Comparison of ENCODE assay signal across 17 cellular contexts in genomic region chr1:22801347-22801746, GRCh38.
"Had no signal": no experiment of that assay in that cellular context is flagged by ENCODE, and none has a peak within 500 bp of the region (broad histone marks: within the 10 kb centered on the region; RNA-seq: fewer than 3 reads in every experiment).

No MANE protein-coding gene starts in this region.

- H3K27me3 ChIP-seq: right lobe of liver, upper lobe of right lung, vagina had no signal

- H3K9me3 Mint-ChIP-seq: effector memory CD8-positive, alpha-beta T cell; naive thymus-derived CD4-positive, alpha-beta T cell; nephron progenitor cell; stimulated activated effector memory CD8-positive, alpha-beta T cell treated with anti-CD3 and anti-CD28 coated beads, Interleukin-12 subunit alpha, Interleukin-12 subunit beta, amount 100 ng/mL, for 72 hours had no signal

- H3K36me3 Mint-ChIP-seq: naive thymus-derived CD4-positive, alpha-beta T cell; stimulated activated effector memory CD8-positive, alpha-beta T cell treated with anti-CD3 and anti-CD28 coated beads, Interleukin-12 subunit alpha, Interleukin-12 subunit beta, amount 100 ng/mL, for 72 hours had no signal

- H3K36me3 ChIP-seq: esophagus squamous epithelium, gastroesophageal sphincter, prostate gland, right lobe of liver, tibial artery, upper lobe of right lung, vagina had no signal

- H3K27ac ChIP-seq: esophagus squamous epithelium, gastroesophageal sphincter, parathyroid adenoma, prostate gland, right lobe of liver, tibial artery, upper lobe of right lung, vagina had no signal

- H3K79me2 ChIP-seq: parathyroid adenoma had no signal

- H3K27ac Mint-ChIP-seq: effector memory CD8-positive, alpha-beta T cell; naive thymus-derived CD4-positive, alpha-beta T cell; stimulated activated effector memory CD8-positive, alpha-beta T cell treated with anti-CD3 and anti-CD28 coated beads, Interleukin-12 subunit alpha, Interleukin-12 subunit beta, amount 100 ng/mL, for 72 hours had no signal

- H3K4me1 Mint-ChIP-seq: naive thymus-derived CD4-positive, alpha-beta T cell; stimulated activated effector memory CD8-positive, alpha-beta T cell treated with anti-CD3 and anti-CD28 coated beads, Interleukin-12 subunit alpha, Interleukin-12 subunit beta, amount 100 ng/mL, for 72 hours had no signal

- H3K4me3 Mint-ChIP-seq: effector memory CD8-positive, alpha-beta T cell; naive thymus-derived CD4-positive, alpha-beta T cell; nephron progenitor cell; stimulated activated effector memory CD8-positive, alpha-beta T cell treated with anti-CD3 and anti-CD28 coated beads, Interleukin-12 subunit alpha, Interleukin-12 subunit beta, amount 100 ng/mL, for 72 hours had no signal

- H3K9me3 ChIP-seq: esophagus squamous epithelium, gastroesophageal sphincter, prostate gland, right lobe of liver, tibial artery, upper lobe of right lung, vagina had no signal

- H2AFZ ChIP-seq: parathyroid adenoma had no signal

- ATAC-seq: effector memory CD8-positive, alpha-beta T cell; gastroesophageal sphincter; naive thymus-derived CD4-positive, alpha-beta T cell; right lobe of liver; stimulated activated effector memory CD8-positive, alpha-beta T cell treated with anti-CD3 and anti-CD28 coated beads, Interleukin-12 subunit alpha, Interleukin-12 subunit beta, amount 100 ng/mL, for 72 hours; stimulated activated naive CD8-positive, alpha-beta T cell treated with anti-CD3 and anti-CD28 coated beads, Interleukin-15, Interleukin-2, amounts not matched to agents 100 U/mL and 50 U/mL, for 24 hours; upper lobe of right lung had no signal

- DNase-seq: effector memory CD8-positive, alpha-beta T cell; esophagus squamous epithelium; kidney glomerular epithelial cell; naive thymus-derived CD4-positive, alpha-beta T cell; occipital lobe; stimulated activated CD4-positive, alpha-beta T cell treated with anti-CD3 and anti-CD28 coated beads, Interleukin-4, amount 100 ng/mL, for 1 hour; stimulated activated CD8-positive, alpha-beta memory T cell treated with anti-CD3 and anti-CD28 coated beads, Interleukin-4, amount 100 ng/mL, for 48 hours; stimulated activated naive CD8-positive, alpha-beta T cell treated with anti-CD3 and anti-CD28 coated beads, Interleukin-15, Interleukin-2, amounts not matched to agents 100 U/mL and 50 U/mL, for 24 hours; tibial artery; upper lobe of right lung had no signal

- H3K4me3 ChIP-seq: esophagus squamous epithelium, gastroesophageal sphincter, prostate gland, right lobe of liver, tibial artery, upper lobe of right lung, vagina had no signal

- H3K4me1 ChIP-seq: gastroesophageal sphincter, parathyroid adenoma, prostate gland, right lobe of liver, upper lobe of right lung had no signal
